ENCODE assay signal across 8 cellular contexts in genomic region chr1:146051452-146051852, GRCh38. TPM values are rescaled to one million over a fixed set of nuclear protein-coding genes. Genes with fewer than 3 reads are reported as not detected.
A peak's percentile ranks its signal among the peaks of the same experiment; 100 is the strongest.
DNase-seq lines count a peak whose midpoint lies in the region; ATAC-seq, FAIRE-seq and TF ChIP-seq lines count a peak whose summit lies in the region.

No MANE protein-coding gene starts in this region.

- no peak overlapping the region for H2BK5ac ChIP-seq in mesenchymal stem cell (ENCODE audit: low read depth, low read length, poor library complexity, severe bottlenecking)

- H3K14ac ChIP-seq in mesenchymal stem cell (ENCODE audit: low read length in 2 of 2), result no peak overlapping the region

- H4K8ac ChIP-seq in mesenchymal stem cell (ENCODE audit: low read length), result no peak overlapping the region

- DNase-seq in brain microvascular endothelial cell (no peak), mesenchymal stem cell (no peak), frontal cortex (ENCODE audit: low spot score in 2 of 2) (no peak), superior temporal gyrus (ENCODE audit: extremely low spot score) (no peak)

- peak; percentile 12 for ATAC-seq in HG03097 (IDR thresholded peaks at IDR 0.05; ENCODE audit: low FRiP score, unreplicated experiment)
- no peak for ATAC-seq in GM21360 (IDR thresholded peaks at IDR 0.05; ENCODE audit: unreplicated experiment)
- ATAC-seq in HG03565 (IDR thresholded peaks at IDR 0.05; ENCODE audit: unreplicated experiment), result no peak

- no peak overlapping the region for H2BK120ac ChIP-seq in mesenchymal stem cell (ENCODE audit: low read depth, low read length)

- in situ Hi-C loops in brain microvascular endothelial cell (cut with HindIII; ENCODE audit: low pct_ligation_motif_present, low sequenced_read_pairs), result no loop called here

- no peaks in the 10 kb centered on the region for H3K36me3 ChIP-seq in brain microvascular endothelial cell (replicated peaks)
- no peaks in the 10 kb centered on the region for H3K36me3 ChIP-seq in mesenchymal stem cell (ENCODE audit: control insufficient read depth in 1 of 2, insufficient read depth in 2 of 2, low read depth in 1 of 2, low read length in 2 of 2)

- no peak overlapping the region for H3K23ac ChIP-seq in mesenchymal stem cell (ENCODE audit: low read length in 2 of 2)

- TF ChIP-seq CTCF in 22Rv1 (IDR thresholded peaks at IDR 0.05), result no peak
- no peak for TF ChIP-seq CTCF in brain microvascular endothelial cell (IDR thresholded peaks at IDR 0.05; ENCODE audit: low read depth, low read length, missing control alignments)

- no peak overlapping the region for H2AFZ ChIP-seq in mesenchymal stem cell (ENCODE audit: low read depth, low read length)

- no peak overlapping the region for H3K18ac ChIP-seq in mesenchymal stem cell (ENCODE audit: low read depth in 1 of 2, low read length in 2 of 2)

- H3K27me3 ChIP-seq in brain microvascular endothelial cell (replicated peaks), result no peaks in the 10 kb centered on the region
- H3K27me3 ChIP-seq in mesenchymal stem cell (ENCODE audit: control insufficient read depth in 1 of 2, insufficient read depth in 1 of 2, low read length in 2 of 2), result no peaks in the 10 kb centered on the region

- no peak overlapping the region for H2BK12ac ChIP-seq in mesenchymal stem cell (ENCODE audit: low read length in 2 of 2)

- no peaks in the 10 kb centered on the region for H3K9me3 ChIP-seq in mesenchymal stem cell (ENCODE audit: control insufficient read depth, low read length)

- peak overlapping the region; percentile 31 for H3K4me3 ChIP-seq in brain microvascular endothelial cell (ENCODE audit: low read depth, low read length)
- peak overlapping the region in 1 of 2 experiments; percentile 77 for H3K4me3 ChIP-seq in mesenchymal stem cell (ENCODE audit: insufficient read depth in 1 of 2, low read depth in 1 of 2, low read length in 2 of 2)

- 77% methylated on average over 11 of the region's 15 CpGs for WGBS in mesenchymal stem cell

- H4K91ac ChIP-seq in mesenchymal stem cell (ENCODE audit: low read length), result no peak overlapping the region

- no peak overlapping the region for H2BK15ac ChIP-seq in mesenchymal stem cell (ENCODE audit: low read depth, poor library complexity, severe bottlenecking)

- H3K79me1 ChIP-seq in mesenchymal stem cell (replicated peaks; ENCODE audit: low read length, poor library complexity, severe bottlenecking), result no peaks in the 10 kb centered on the region

- peak overlapping the region; percentile 34 for H3K4me2 ChIP-seq in mesenchymal stem cell (ENCODE audit: low read length, poor library complexity, severe bottlenecking)

- FAIRE-seq in frontal cortex (lab: Jason Lieb, UNC), result no peak

- H3K4me1 ChIP-seq in mesenchymal stem cell (ENCODE audit: control insufficient read depth, insufficient read depth, low read depth, low read length), result peaks cover 10% of the 10 kb centered on the region

- H3K27ac ChIP-seq in 22Rv1 (peak overlapping the region; percentile 99), brain microvascular endothelial cell (peak overlapping the region; percentile 94), mesenchymal stem cell (ENCODE audit: low read length, poor library complexity, severe bottlenecking) (peak overlapping the region; percentile 83)

- peak overlapping the region; percentile 91 for H3K9ac ChIP-seq in mesenchymal stem cell (ENCODE audit: low read length)

- no peak overlapping the region for H3K4ac ChIP-seq in mesenchymal stem cell (ENCODE audit: low read depth in 1 of 2, low read length in 2 of 2)

- H2AK5ac ChIP-seq in mesenchymal stem cell (ENCODE audit: low read length, severe bottlenecking), result no peak overlapping the region

RNA-seq across cellular contexts. Expression of gene HJV, which starts 29.9 kb away (rescaled TPM):
- polyA plus RNA-seq in mesenchymal stem cell (2013, experiment 1 of 2), result not detected
- not detected for polyA plus RNA-seq in mesenchymal stem cell (2013, experiment 2 of 2)
- total RNA-seq in frontal cortex, result not detected

RNA-seq across cellular contexts. Expression of gene TXNIP, which starts 55.1 kb away (rescaled TPM):
- 161 TPM for polyA plus RNA-seq in mesenchymal stem cell (2013, experiment 1 of 2)
- polyA plus RNA-seq in mesenchymal stem cell (2013, experiment 2 of 2), result 167 TPM
- total RNA-seq in frontal cortex, result 125 TPM
